Comparison of ENCODE assay signal across 1 cellular context in genomic region chr6:98824163-98824906, GRCh38.
TF ChIP-seq lines count a peak whose summit lies in the region.

No MANE protein-coding gene starts in this region.

TF ChIP-seq in HEK293, 187 proteins besides CTCF, POLR2A, EP300 and RAD21 (continued from another document and continues in another):
- TF ChIP-seq, protein P1, sequence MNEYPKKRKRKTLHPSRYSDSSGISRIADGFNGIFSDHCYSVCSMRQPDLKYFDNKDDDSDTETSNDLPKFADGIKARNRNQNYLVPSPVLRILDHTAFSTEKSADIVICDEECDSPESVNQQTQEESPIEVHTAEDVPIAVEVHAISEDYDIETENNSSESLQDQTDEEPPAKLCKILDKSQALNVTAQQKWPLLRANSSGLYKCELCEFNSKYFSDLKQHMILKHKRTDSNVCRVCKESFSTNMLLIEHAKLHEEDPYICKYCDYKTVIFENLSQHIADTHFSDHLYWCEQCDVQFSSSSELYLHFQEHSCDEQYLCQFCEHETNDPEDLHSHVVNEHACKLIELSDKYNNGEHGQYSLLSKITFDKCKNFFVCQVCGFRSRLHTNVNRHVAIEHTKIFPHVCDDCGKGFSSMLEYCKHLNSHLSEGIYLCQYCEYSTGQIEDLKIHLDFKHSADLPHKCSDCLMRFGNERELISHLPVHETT (tag by site-specific recombination; IDR thresholded peaks at IDR 0.05), result no peak
- TF ChIP-seq GFI1B (tag by site-specific recombination; IDR thresholded peaks at IDR 0.05) (no peak), ZNF664 (tag by site-specific recombination; IDR thresholded peaks at IDR 0.05) (no peak), ZFHX2 (tag by site-specific recombination; conservative IDR thresholded peaks at IDR 0.05) (peak; percentile 55), KLF8 (tag by site-specific recombination; IDR thresholded peaks at IDR 0.05) (peak; percentile 39; the same call in 1 of the 2 replicates), ZNF174 (tag by site-specific recombination; IDR thresholded peaks at IDR 0.05) (no peak), ZNF791 (tag by site-specific recombination; IDR thresholded peaks at IDR 0.05) (no peak), ZNF626 (tag by site-specific recombination; IDR thresholded peaks at IDR 0.05) (no peak), KLF16 (tag by site-specific recombination; IDR thresholded peaks at IDR 0.05) (no peak), SETDB1 (IDR thresholded peaks at IDR 0.05; ENCODE audit: insufficient read length, low read length) (no peak), ZNF704 (tag by site-specific recombination; IDR thresholded peaks at IDR 0.05) (no peak), ZNF239 (tag by site-specific recombination; IDR thresholded peaks at IDR 0.05) (no peak), ZNF335 (tag by site-specific recombination; conservative IDR thresholded peaks at IDR 0.05) (peak; percentile 86), ZNF23 (tag by site-specific recombination; IDR thresholded peaks at IDR 0.05; ENCODE audit: borderline replicate concordance) (no peak), ZBTB17 (tag by site-specific recombination; IDR thresholded peaks at IDR 0.05) (peak; percentile 63), YY1 (tag by site-specific recombination; IDR thresholded peaks at IDR 0.05) (no peak), ZBTB1 (tag by site-specific recombination; IDR thresholded peaks at IDR 0.05) (no peak), ZNF670 (tag by site-specific recombination; IDR thresholded peaks at IDR 0.05; ENCODE audit: low read depth) (no peak), ZEB2 (tag by site-specific recombination; IDR thresholded peaks at IDR 0.05) (0 out of 2 replicates have a peak, but pooled peaks have one; percentile 38), ZNF350 (tag by site-specific recombination; IDR thresholded peaks at IDR 0.05) (no peak), ZNF280D (tag by site-specific recombination; IDR thresholded peaks at IDR 0.05) (no peak), HOXC10 (CRISPR knock-in tag; IDR thresholded peaks at IDR 0.05) (no peak), ZNF184 (tag by site-specific recombination; IDR thresholded peaks at IDR 0.05) (no peak), ZNF600 (tag by site-specific recombination; IDR thresholded peaks at IDR 0.05) (peak; percentile 34; the same call in 1 of the 2 replicates), ZNF544 (tag by site-specific recombination; IDR thresholded peaks at IDR 0.05) (no peak), ZNF596 (tag by site-specific recombination; IDR thresholded peaks at IDR 0.05) (no peak), ZNF148 (tag by site-specific recombination; IDR thresholded peaks at IDR 0.05; ENCODE audit: borderline replicate concordance) (no peak), EGR2 (tag by site-specific recombination; IDR thresholded peaks at IDR 0.05; ENCODE audit: low read depth) (peak; percentile 51), RBAK (tag by site-specific recombination; IDR thresholded peaks at IDR 0.05) (no peak), ZFP3 (tag by site-specific recombination; IDR thresholded peaks at IDR 0.05; ENCODE audit: low read depth) (no peak), GLI2 (tag by site-specific recombination; IDR thresholded peaks at IDR 0.05; ENCODE audit: borderline replicate concordance, low read depth) (no peak), ZNF354C (tag by site-specific recombination; IDR thresholded peaks at IDR 0.05; ENCODE audit: borderline replicate concordance, low read depth) (no peak), ZNF274 (IDR thresholded peaks at IDR 0.05; ENCODE audit: low read length) (no peak), ZNF274 (tag by site-specific recombination; IDR thresholded peaks at IDR 0.05; ENCODE audit: borderline replicate concordance) (no peak), SP2 (tag by site-specific recombination; IDR thresholded peaks at IDR 0.05) (peak; percentile 43; the same call in 1 of the 2 replicates), ZFP37 (tag by site-specific recombination; IDR thresholded peaks at IDR 0.05) (peak; percentile 36; the same call in 1 of the 2 replicates), ZBTB6 (tag by site-specific recombination; IDR thresholded peaks at IDR 0.05) (peak; percentile 51; the same call in 1 of the 2 replicates), ZFP69B (tag by site-specific recombination; IDR thresholded peaks at IDR 0.05) (no peak), ZNF426 (tag by site-specific recombination; IDR thresholded peaks at IDR 0.05) (no peak), ZNF792 (tag by site-specific recombination; IDR thresholded peaks at IDR 0.05) (no peak), IKZF3 (tag by site-specific recombination; IDR thresholded peaks at IDR 0.05) (peak; percentile 86), ZNF341 (tag by site-specific recombination; IDR thresholded peaks at IDR 0.05; ENCODE audit: low read depth) (peak; percentile 65), ZNF548 (tag by site-specific recombination; IDR thresholded peaks at IDR 0.05) (no peak), ZNF248 (tag by site-specific recombination; IDR thresholded peaks at IDR 0.05) (no peak)
- TF ChIP-seq, protein P2, sequence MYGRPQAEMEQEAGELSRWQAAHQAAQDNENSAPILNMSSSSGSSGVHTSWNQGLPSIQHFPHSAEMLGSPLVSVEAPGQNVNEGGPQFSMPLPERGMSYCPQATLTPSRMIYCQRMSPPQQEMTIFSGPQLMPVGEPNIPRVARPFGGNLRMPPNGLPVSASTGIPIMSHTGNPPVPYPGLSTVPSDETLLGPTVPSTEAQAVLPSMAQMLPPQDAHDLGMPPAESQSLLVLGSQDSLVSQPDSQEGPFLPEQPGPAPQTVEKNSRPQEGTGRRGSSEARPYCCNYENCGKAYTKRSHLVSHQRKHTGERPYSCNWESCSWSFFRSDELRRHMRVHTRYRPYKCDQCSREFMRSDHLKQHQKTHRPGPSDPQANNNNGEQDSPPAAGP (tag by site-specific recombination; IDR thresholded peaks at IDR 0.05), result no peak
- TF ChIP-seq, protein P3, sequence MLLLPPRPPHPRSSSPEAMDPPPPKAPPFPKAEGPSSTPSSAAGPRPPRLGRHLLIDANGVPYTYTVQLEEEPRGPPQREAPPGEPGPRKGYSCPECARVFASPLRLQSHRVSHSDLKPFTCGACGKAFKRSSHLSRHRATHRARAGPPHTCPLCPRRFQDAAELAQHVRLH (tag by site-specific recombination; IDR thresholded peaks at IDR 0.05), result no peak
- TF ChIP-seq, protein P4, sequence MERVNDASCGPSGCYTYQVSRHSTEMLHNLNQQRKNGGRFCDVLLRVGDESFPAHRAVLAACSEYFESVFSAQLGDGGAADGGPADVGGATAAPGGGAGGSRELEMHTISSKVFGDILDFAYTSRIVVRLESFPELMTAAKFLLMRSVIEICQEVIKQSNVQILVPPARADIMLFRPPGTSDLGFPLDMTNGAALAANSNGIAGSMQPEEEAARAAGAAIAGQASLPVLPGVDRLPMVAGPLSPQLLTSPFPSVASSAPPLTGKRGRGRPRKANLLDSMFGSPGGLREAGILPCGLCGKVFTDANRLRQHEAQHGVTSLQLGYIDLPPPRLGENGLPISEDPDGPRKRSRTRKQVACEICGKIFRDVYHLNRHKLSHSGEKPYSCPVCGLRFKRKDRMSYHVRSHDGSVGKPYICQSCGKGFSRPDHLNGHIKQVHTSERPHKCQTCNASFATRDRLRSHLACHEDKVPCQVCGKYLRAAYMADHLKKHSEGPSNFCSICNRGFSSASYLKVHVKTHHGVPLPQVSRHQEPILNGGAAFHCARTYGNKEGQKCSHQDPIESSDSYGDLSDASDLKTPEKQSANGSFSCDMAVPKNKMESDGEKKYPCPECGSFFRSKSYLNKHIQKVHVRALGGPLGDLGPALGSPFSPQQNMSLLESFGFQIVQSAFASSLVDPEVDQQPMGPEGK (tag by site-specific recombination; IDR thresholded peaks at IDR 0.05), result peak; percentile 44
- TF ChIP-seq, protein P5, sequence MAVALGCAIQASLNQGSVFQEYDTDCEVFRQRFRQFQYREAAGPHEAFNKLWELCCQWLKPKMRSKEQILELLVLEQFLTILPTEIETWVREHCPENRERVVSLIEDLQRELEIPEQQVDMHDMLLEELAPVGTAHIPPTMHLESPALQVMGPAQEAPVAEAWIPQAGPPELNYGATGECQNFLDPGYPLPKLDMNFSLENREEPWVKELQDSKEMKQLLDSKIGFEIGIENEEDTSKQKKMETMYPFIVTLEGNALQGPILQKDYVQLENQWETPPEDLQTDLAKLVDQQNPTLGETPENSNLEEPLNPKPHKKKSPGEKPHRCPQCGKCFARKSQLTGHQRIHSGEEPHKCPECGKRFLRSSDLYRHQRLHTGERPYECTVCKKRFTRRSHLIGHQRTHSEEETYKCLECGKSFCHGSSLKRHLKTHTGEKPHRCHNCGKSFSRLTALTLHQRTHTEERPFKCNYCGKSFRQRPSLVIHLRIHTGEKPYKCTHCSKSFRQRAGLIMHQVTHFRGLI (tag by site-specific recombination; IDR thresholded peaks at IDR 0.05), result no peak
- TF ChIP-seq, protein P6, sequence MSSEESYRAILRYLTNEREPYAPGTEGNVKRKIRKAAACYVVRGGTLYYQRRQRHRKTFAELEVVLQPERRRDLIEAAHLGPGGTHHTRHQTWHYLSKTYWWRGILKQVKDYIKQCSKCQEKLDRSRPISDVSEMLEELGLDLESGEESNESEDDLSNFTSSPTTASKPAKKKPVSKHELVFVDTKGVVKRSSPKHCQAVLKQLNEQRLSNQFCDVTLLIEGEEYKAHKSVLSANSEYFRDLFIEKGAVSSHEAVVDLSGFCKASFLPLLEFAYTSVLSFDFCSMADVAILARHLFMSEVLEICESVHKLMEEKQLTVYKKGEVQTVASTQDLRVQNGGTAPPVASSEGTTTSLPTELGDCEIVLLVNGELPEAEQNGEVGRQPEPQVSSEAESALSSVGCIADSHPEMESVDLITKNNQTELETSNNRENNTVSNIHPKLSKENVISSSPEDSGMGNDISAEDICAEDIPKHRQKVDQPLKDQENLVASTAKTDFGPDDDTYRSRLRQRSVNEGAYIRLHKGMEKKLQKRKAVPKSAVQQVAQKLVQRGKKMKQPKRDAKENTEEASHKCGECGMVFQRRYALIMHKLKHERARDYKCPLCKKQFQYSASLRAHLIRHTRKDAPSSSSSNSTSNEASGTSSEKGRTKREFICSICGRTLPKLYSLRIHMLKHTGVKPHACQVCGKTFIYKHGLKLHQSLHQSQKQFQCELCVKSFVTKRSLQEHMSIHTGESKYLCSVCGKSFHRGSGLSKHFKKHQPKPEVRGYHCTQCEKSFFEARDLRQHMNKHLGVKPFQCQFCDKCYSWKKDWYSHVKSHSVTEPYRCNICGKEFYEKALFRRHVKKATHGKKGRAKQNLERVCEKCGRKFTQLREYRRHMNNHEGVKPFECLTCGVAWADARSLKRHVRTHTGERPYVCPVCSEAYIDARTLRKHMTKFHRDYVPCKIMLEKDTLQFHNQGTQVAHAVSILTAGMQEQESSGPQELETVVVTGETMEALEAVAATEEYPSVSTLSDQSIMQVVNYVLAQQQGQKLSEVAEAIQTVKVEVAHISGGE (tag by site-specific recombination; conservative IDR thresholded peaks at IDR 0.05; ENCODE audit: low read depth), result no peak
